Comparison of ENCODE assay signal across 1 cellular context in genomic region chrX:107674480-107675364, GRCh38.
TF ChIP-seq lines count a peak whose summit lies in the region.

No MANE protein-coding gene starts in this region.

TF ChIP-seq in GM12878, 131 proteins besides CTCF, POLR2A, EP300 and RAD21 (continued from another document):
- TF ChIP-seq, protein P1, sequence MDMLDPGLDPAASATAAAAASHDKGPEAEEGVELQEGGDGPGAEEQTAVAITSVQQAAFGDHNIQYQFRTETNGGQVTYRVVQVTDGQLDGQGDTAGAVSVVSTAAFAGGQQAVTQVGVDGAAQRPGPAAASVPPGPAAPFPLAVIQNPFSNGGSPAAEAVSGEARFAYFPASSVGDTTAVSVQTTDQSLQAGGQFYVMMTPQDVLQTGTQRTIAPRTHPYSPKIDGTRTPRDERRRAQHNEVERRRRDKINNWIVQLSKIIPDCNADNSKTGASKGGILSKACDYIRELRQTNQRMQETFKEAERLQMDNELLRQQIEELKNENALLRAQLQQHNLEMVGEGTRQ (IDR thresholded peaks at IDR 0.05; ENCODE audit: borderline replicate concordance, low read depth, low read length): no peak
- TF ChIP-seq LARP7 (IDR thresholded peaks at IDR 0.05) (no peak), NR2C2 (IDR thresholded peaks at IDR 0.05; ENCODE audit: borderline replicate concordance, control insufficient read depth, insufficient read length, low read depth) (no peak), MLLT1 (IDR thresholded peaks at IDR 0.05) (0 out of 2 replicates have a peak, but pooled peaks have one; percentile 25), HDGF (IDR thresholded peaks at IDR 0.05) (no peak), CREB1 (IDR thresholded peaks at IDR 0.05; ENCODE audit: low read depth) (no peak)
